In genomic region chr11:117840881-117841581, GRCh38 we compare ENCODE assay signal across 17 cellular contexts. TPM values are rescaled to one million over a fixed set of nuclear protein-coding genes. Genes with fewer than 3 reads are reported as not detected.
DNase-seq lines count a peak whose midpoint lies in the region; ATAC-seq and TF ChIP-seq lines count a peak whose summit lies in the region.
"Had no signal": no experiment of that assay in that cellular context is flagged by ENCODE, and none has a peak within 500 bp of the region (broad histone marks: within the 10 kb centered on the region; RNA-seq: fewer than 3 reads in every experiment).

No MANE protein-coding gene starts in this region.

- H2BK15ac ChIP-seq in H9 (ENCODE audit: low read depth, low read length), result no peak overlapping the region; the same call in 1 of the 2 replicates

- H3K4ac ChIP-seq in H9 (ENCODE audit: low read depth, low read length), result no peak overlapping the region

- H3K4me1 Mint-ChIP-seq in CD4-positive, CD25-positive, alpha-beta regulatory T cell, result peaks cover 0 to 12% (median 3%) of the 10 kb centered on the region in 4 donors
- H3K4me1 Mint-ChIP-seq in H9, result peaks cover 14 to 15% of the 10 kb centered on the region in 2 experiments
- peaks cover 7% of the 10 kb centered on the region for H3K4me1 Mint-ChIP-seq in stimulated activated memory B cell treated with anti-CD40 and anti-IgM and Interleukin-4, amounts not matched to agents 10 μg/mL and 1 μg/mL and 100 μg/mL, for 72 hours

- no peak overlapping the region for H3K4me3 Mint-ChIP-seq in CD4-positive, CD25-positive, alpha-beta regulatory T cell
- no peak overlapping the region for H3K4me3 Mint-ChIP-seq in H9
- H3K4me3 Mint-ChIP-seq in stimulated activated memory B cell treated with anti-CD40 and anti-IgM and Interleukin-4, amounts not matched to agents 10 μg/mL and 1 μg/mL and 100 μg/mL, for 72 hours, result no peak overlapping the region
- H3K4me3 Mint-ChIP-seq: neural progenitor cell had no signal

- no peaks in the 10 kb centered on the region for H3K9me3 ChIP-seq in CD4-positive, CD25-positive, alpha-beta regulatory T cell (ENCODE audit: control insufficient read depth in 2 of 2, low read length in 2 of 2)
- H3K9me3 ChIP-seq in H9 (ENCODE audit: control insufficient read depth, low read depth, low read length) (no peaks in the 10 kb centered on the region), left lung (no peaks in the 10 kb centered on the region)
- H3K9me3 ChIP-seq: adrenal gland, thyroid gland had no signal

- peaks cover 2% of the 10 kb centered on the region for H4K20me1 ChIP-seq in H9 (ENCODE audit: control insufficient read depth, insufficient read depth, insufficient read length)

- H4K5ac ChIP-seq in H9 (ENCODE audit: insufficient read length, low read depth, low read length), result no peak overlapping the region

- TF ChIP-seq CTCF in H9 (conservative IDR thresholded peaks at IDR 0.05) (no peak), left lung (IDR thresholded peaks at IDR 0.05) (no peak)

- H2BK120ac ChIP-seq in H9 (ENCODE audit: low read depth, low read length, poor library complexity, severe bottlenecking), result no peak overlapping the region

- H2BK20ac ChIP-seq in H9 (ENCODE audit: low read depth, low read length, poor library complexity, severe bottlenecking), result no peak overlapping the region

- H3K27ac Mint-ChIP-seq in CD4-positive, CD25-positive, alpha-beta regulatory T cell, result peak overlapping the region; percentile 45 to 54 (median 51)
- H3K27ac Mint-ChIP-seq in H9, result peak overlapping the region in 2 of 3 experiments; percentile 29 to 77; a peak in 2 of 7 replicates
- peak overlapping the region; percentile 9 for H3K27ac Mint-ChIP-seq in stimulated activated memory B cell treated with anti-CD40 and anti-IgM and Interleukin-4, amounts not matched to agents 10 μg/mL and 1 μg/mL and 100 μg/mL, for 72 hours
- H3K27ac Mint-ChIP-seq: activated T-helper 2 cell treated with anti-CD3 and anti-CD28 coated beads, Interferon-gamma antibody, Interleukin-2, Interleukin-4, amounts not matched to agents 10 μg/mL and 5 μg/mL and 100 μg/mL, durations not matched to agents 14 hours and 24 hours and 36 hours; neural progenitor cell had no signal

- H3K79me2 ChIP-seq in H9 (ENCODE audit: insufficient read depth, low read length), result no peaks in the 10 kb centered on the region

- H3K36me3 ChIP-seq in CD4-positive, CD25-positive, alpha-beta regulatory T cell (ENCODE audit: control insufficient read depth, insufficient read depth, low read length), result no peaks in the 10 kb centered on the region
- no peaks in the 10 kb centered on the region for H3K36me3 ChIP-seq in left lung
- H3K36me3 ChIP-seq: neural progenitor cell had no signal

- no peak overlapping the region for H3K23ac ChIP-seq in H9 (ENCODE audit: insufficient read length, low read depth, low read length)

- no peak overlapping the region for H2BK12ac ChIP-seq in H9 (ENCODE audit: insufficient read length, low read depth, low read length)

- no peak for DNase-seq in CD4-positive, CD25-positive, alpha-beta regulatory T cell
- no peak for DNase-seq in H9
- DNase-seq in left lung, result peak in 1 of 2 donors; percentile 26
- DNase-seq in activated T-cell treated with anti-CD3 and anti-CD28 coated beads for 4 hours, result no peak
- DNase-seq in NCI-H2227 (lab: John Stamatoyannopoulos, UW; ENCODE audit: unreplicated experiment), result no peak
- no peak for DNase-seq in NCI-H524 treated with DMSO at 0.1 percent for 48 hours (lab: John Stamatoyannopoulos, UW)
- DNase-seq: erythroblast, Karpas-422, midbrain, NCI-H1048, NCI-H2081 treated with DMSO at 0.1 percent for 48 hours, NCI-H510A, thyroid gland had no signal

- no peak overlapping the region for H3K4me2 ChIP-seq in H9 (ENCODE audit: insufficient read depth, insufficient read length, low read length)
- H3K4me2 ChIP-seq: neural progenitor cell had no signal

- H3K56ac ChIP-seq in H9 (ENCODE audit: insufficient read length, low read depth, low read length), result no peak overlapping the region

- H2AFZ ChIP-seq in H9 (ENCODE audit: low read length), result no peak overlapping the region
- H2AFZ ChIP-seq: neural progenitor cell had no signal

- no peak overlapping the region for H2BK5ac ChIP-seq in H9 (ENCODE audit: insufficient read length, low read length)

- no peak for ATAC-seq in CD4-positive, CD25-positive, alpha-beta regulatory T cell (ENCODE audit: low read depth in 2 of 2)
- ATAC-seq in left lung, result peak; percentile 5
- ATAC-seq in stimulated activated memory B cell treated with anti-CD40 and anti-IgM and Interleukin-4, amounts not matched to agents 10 μg/mL and 1 μg/mL and 100 μg/mL, for 72 hours, result no peak

- H3K27me3 Mint-ChIP-seq in CD4-positive, CD25-positive, alpha-beta regulatory T cell, result peaks cover 8% of the 10 kb centered on the region
- H3K27me3 Mint-ChIP-seq in H9 (ENCODE audit: low read depth), result peaks cover 3% of the 10 kb centered on the region; the same call in 1 of the 2 replicates
- peaks cover 20% of the 10 kb centered on the region for H3K27me3 Mint-ChIP-seq in stimulated activated memory B cell treated with anti-CD40 and anti-IgM and Interleukin-4, amounts not matched to agents 10 μg/mL and 1 μg/mL and 100 μg/mL, for 72 hours

- no peak overlapping the region for H3K18ac ChIP-seq in H9 (ENCODE audit: insufficient read length, low read depth, low read length)

- H3K36me3 Mint-ChIP-seq in CD4-positive, CD25-positive, alpha-beta regulatory T cell, result no peaks in the 10 kb centered on the region
- peaks cover 0 to 10% (median 0%) of the 10 kb centered on the region in 3 experiments; a peak in 2 of 7 replicates for H3K36me3 Mint-ChIP-seq in H9 (ENCODE audit: insufficient read depth in 1 of 3, low read depth in 3 of 3)
- no peaks in the 10 kb centered on the region for H3K36me3 Mint-ChIP-seq in stimulated activated memory B cell treated with anti-CD40 and anti-IgM and Interleukin-4, amounts not matched to agents 10 μg/mL and 1 μg/mL and 100 μg/mL, for 72 hours

- H3K79me1 ChIP-seq in H9 (ENCODE audit: insufficient read depth, low read depth, low read length, poor library complexity, severe bottlenecking), result no peaks in the 10 kb centered on the region

- no CpG with 5 or more reads among the region's 12 CpGs for WGBS in H9 (ENCODE audit: extremely low coverage, insufficient read length, low lambda C conversion rate)

- no peak overlapping the region for H4K91ac ChIP-seq in H9 (ENCODE audit: insufficient read length, low read depth, low read length)

- no peak overlapping the region for H3T11ph ChIP-seq in H9 (ENCODE audit: low read length)

- no peak overlapping the region for H3K27ac ChIP-seq in CD4-positive, CD25-positive, alpha-beta regulatory T cell (ENCODE audit: insufficient read depth, low read length, poor library complexity, severe bottlenecking)
- H3K27ac ChIP-seq in H9 (ENCODE audit: insufficient read length, low read depth, low read length) (no peak overlapping the region), left lung (no peak overlapping the region)
- H3K27ac ChIP-seq: neural progenitor cell, thyroid gland had no signal

- H3K4me3 ChIP-seq in CD4-positive, CD25-positive, alpha-beta regulatory T cell (ENCODE audit: low read depth, low read length), result no peak overlapping the region
- H3K4me3 ChIP-seq in left lung, result no peak overlapping the region
- H3K4me3 ChIP-seq: adrenal gland, neural progenitor cell, thyroid gland had no signal

- H3K23me2 ChIP-seq in H9 (ENCODE audit: insufficient read length, low read depth, low read length, poor library complexity, severe bottlenecking), result no peaks in the 10 kb centered on the region

- no peak overlapping the region for H4K8ac ChIP-seq in H9 (replicated peaks; ENCODE audit: insufficient read length, low read depth, low read length)

- intact Hi-C loops in left lung (cut with DNase I), result loop anchor here in 1 of 2 donors (5.0 to 10.0 kb wide), 2 partner anchors 64 to 106 kb away; no protein-coding TSS in a partner anchor

- H3K4me1 ChIP-seq in CD4-positive, CD25-positive, alpha-beta regulatory T cell (ENCODE audit: control insufficient read depth, insufficient read depth, low read length, poor library complexity, severe bottlenecking), result no peaks in the 10 kb centered on the region
- H3K4me1 ChIP-seq in H9 (ENCODE audit: insufficient read depth, low read length), result no peaks in the 10 kb centered on the region
- peaks cover 0 to 49% of the 10 kb centered on the region in 2 donors for H3K4me1 ChIP-seq in left lung
- H3K4me1 ChIP-seq: neural progenitor cell, thyroid gland had no signal

- H2AK5ac ChIP-seq in H9 (ENCODE audit: insufficient read length, low read length), result no peak overlapping the region

- no peaks in the 10 kb centered on the region for H3K27me3 ChIP-seq in CD4-positive, CD25-positive, alpha-beta regulatory T cell (ENCODE audit: control insufficient read depth, insufficient read depth, low read length)
- H3K27me3 ChIP-seq in H9 (ENCODE audit: insufficient read depth, low read length) (no peaks in the 10 kb centered on the region), left lung (no peaks in the 10 kb centered on the region)
- H3K27me3 ChIP-seq: adrenal gland, neural progenitor cell, thyroid gland had no signal

- H3K9ac ChIP-seq in H9 (ENCODE audit: extremely low read depth, insufficient read length, low read length), result no peak overlapping the region
- H3K9ac ChIP-seq: neural progenitor cell had no signal

- no peaks in the 10 kb centered on the region for H3K9me3 Mint-ChIP-seq in CD4-positive, CD25-positive, alpha-beta regulatory T cell
- H3K9me3 Mint-ChIP-seq in H9, result no peaks in the 10 kb centered on the region
- H3K9me3 Mint-ChIP-seq in stimulated activated memory B cell treated with anti-CD40 and anti-IgM and Interleukin-4, amounts not matched to agents 10 μg/mL and 1 μg/mL and 100 μg/mL, for 72 hours, result no peaks in the 10 kb centered on the region
- H3K9me3 Mint-ChIP-seq: activated T-helper 2 cell treated with anti-CD3 and anti-CD28 coated beads, Interferon-gamma antibody, Interleukin-2, Interleukin-4, amounts not matched to agents 10 μg/mL and 5 μg/mL and 100 μg/mL, durations not matched to agents 14 hours and 24 hours and 36 hours; neural progenitor cell had no signal

- H3K14ac ChIP-seq in H9 (ENCODE audit: insufficient read depth, low read length), result no peak overlapping the region

RNA-seq across cellular contexts. Expression of gene FXYD2, which starts 16.5 kb away (rescaled TPM):
- total RNA-seq in CD4-positive, CD25-positive, alpha-beta regulatory T cell, result 4.0 TPM
- polyA plus RNA-seq in CD4-positive, CD25-positive, alpha-beta regulatory T cell, result 10 to 100 TPM; 35.5 to 88.9 (median 72.3) TPM
- total RNA-seq in H9 (2021), result 0.70 and 0.79 TPM in 2 replicates
- total RNA-seq in left lung, result 1 to 10 TPM; 1.2 to 4.4 TPM

RNA-seq across cellular contexts. Expression of gene FXYD6, which starts 35.4 kb away (rescaled TPM):
- total RNA-seq in CD4-positive, CD25-positive, alpha-beta regulatory T cell, result not detected
- not detected for polyA plus RNA-seq in CD4-positive, CD25-positive, alpha-beta regulatory T cell
- total RNA-seq in H9 (2021) (16.3 and 18.3 TPM in 2 replicates), left lung (10 to 100 TPM; 41.4 to 55.0 TPM)

RNA-seq across cellular contexts. Expression of gene DSCAML1, which starts 44.0 kb away (rescaled TPM):
- 1.6 TPM for total RNA-seq in CD4-positive, CD25-positive, alpha-beta regulatory T cell
- polyA plus RNA-seq in CD4-positive, CD25-positive, alpha-beta regulatory T cell, result under 1 TPM in 3 of 4 donors, not detected in 1; 0.08 to 0.34 (median 0.25) TPM
- total RNA-seq in H9 (2021) (0.15 and 0.42 TPM in 2 replicates), left lung (under 1 TPM; 0.35 to 0.39 TPM)
- total RNA-seq: activated T-helper 2 cell treated with anti-CD3 and anti-CD28 coated beads, Interferon-gamma antibody, Interleukin-2, Interleukin-4, amounts not matched to agents 10 μg/mL and 5 μg/mL and 100 μg/mL, durations not matched to agents 14 hours and 24 hours and 36 hours had no signal

Comparison
In these comparisons a context has a peak if more than half of its experiments do, and no peak if none do; other contexts are left out.
1. RNA of gene FXYD6, which starts 35.4 kb away (total RNA-seq): 41.4 to 55.0 TPM in left lung and 16.3 to 18.3 TPM in H9; not detected in CD4-positive, CD25-positive, alpha-beta regulatory T cell (single experiment); every median in the first group is over 10 times any median in the second.
2. Peak in every context shown above with its lines, with median percentiles within 50 percentile points of each other: H3K27ac Mint-ChIP-seq.